33 cellular contexts compared by ENCODE assay signal in genomic region chr6:98841589-98842488, GRCh38. TPM values are rescaled to one million over a fixed set of nuclear protein-coding genes. Genes with fewer than 3 reads are reported as not detected.
DNase-seq lines count a peak whose midpoint lies in the region; ATAC-seq, FAIRE-seq and TF ChIP-seq lines count a peak whose summit lies in the region.
"Had no signal": no experiment of that assay in that cellular context is flagged by ENCODE, and none has a peak within 500 bp of the region (broad histone marks: within the 10 kb centered on the region; RNA-seq: fewer than 3 reads in every experiment).

No MANE protein-coding gene starts in this region.

- no peak for ATAC-seq in WTC11
- ATAC-seq in stimulated activated naive B cell treated with anti-CD40 and anti-IgM and Interleukin-4, amounts not matched to agents 10 μg/mL and 1 μg/mL and 100 μg/mL, for 72 hours (replicated peaks), result no peak
- ATAC-seq: GM12878, lower lobe of right lung, Right ventricle myocardium inferior had no signal

- POLR2A ChIA-PET in WTC11 (lab: Charles Lee), result interaction anchor here (0.6 to 0.9 kb wide), 2 partner anchors 18 to 20 kb away, joined by 3 read pairs; no protein-coding TSS in a partner anchor

- no peak for TF ChIP-seq CTCF in WTC11 (IDR thresholded peaks at IDR 0.05)
- TF ChIP-seq CTCF in endothelial cell (IDR thresholded peaks at IDR 0.05; ENCODE audit: unreplicated experiment), result no peak
- no peak for TF ChIP-seq CTCF in lower leg skin (IDR thresholded peaks at IDR 0.05)

- H3K27ac Mint-ChIP-seq in WTC11 (no peak overlapping the region), endothelial cell (ENCODE audit: unreplicated experiment) (peak overlapping the region; percentile 9)
- no peak overlapping the region for H3K27ac Mint-ChIP-seq in stimulated activated naive B cell treated with anti-CD40 and anti-IgM and Interleukin-4, amounts not matched to agents 10 μg/mL and 1 μg/mL and 100 μg/mL, for 72 hours
- H3K27ac Mint-ChIP-seq: activated CD4-positive, alpha-beta T cell treated with anti-CD3 and anti-CD28 coated beads, Interleukin-2, amount 10 ng/mL, durations not matched to agents 7 days and 5 days; activated T-cell treated with anti-CD3 and anti-CD28 coated beads, Interleukin-2, amount 50 U/mL, for 24 hours; CD14-positive monocyte; HFFc6; stimulated activated naive CD8-positive, alpha-beta T cell treated with anti-CD3 and anti-CD28 coated beads, Interleukin-15, Interleukin-2, amounts not matched to agents 100 ng/mL and 50 ng/mL, for 24 hours had no signal

- H3K4me3 ChIP-seq in lower leg skin (ENCODE audit: low read depth, poor library complexity, severe bottlenecking), result no peak overlapping the region
- H3K4me3 ChIP-seq: esophagus squamous epithelium, GM12878, hepatocyte, lower lobe of right lung, PC-9, skin epidermis, tibial artery had no signal

- intact Hi-C loops in lower leg skin (cut with DNase I; ENCODE audit: low total_unique reads), result loop anchor here (10.0 kb wide), 1 partner anchor 1347 kb away; no protein-coding TSS in a partner anchor

- H3K36me3 Mint-ChIP-seq in WTC11 (no peaks in the 10 kb centered on the region), endothelial cell (ENCODE audit: low read depth, unreplicated experiment) (no peaks in the 10 kb centered on the region)
- peaks cover 0 to 4% of the 10 kb centered on the region in 2 donors for H3K36me3 Mint-ChIP-seq in stimulated activated naive B cell treated with anti-CD40 and anti-IgM and Interleukin-4, amounts not matched to agents 10 μg/mL and 1 μg/mL and 100 μg/mL, for 72 hours

- H3K27me3 Mint-ChIP-seq in WTC11 (ENCODE audit: low read depth) (peaks cover 100% of the 10 kb centered on the region), endothelial cell (ENCODE audit: unreplicated experiment) (peaks cover 18% of the 10 kb centered on the region)
- peaks cover 78 to 86% of the 10 kb centered on the region in 2 donors for H3K27me3 Mint-ChIP-seq in stimulated activated naive B cell treated with anti-CD40 and anti-IgM and Interleukin-4, amounts not matched to agents 10 μg/mL and 1 μg/mL and 100 μg/mL, for 72 hours

- FAIRE-seq in H54 (lab: Jason Lieb, UNC), result no peak
- FAIRE-seq: GM12878, keratinocyte had no signal

- CTCF ChIA-PET in WTC11 (lab: Charles Lee), result interaction anchor here (0.8 to 1.8 kb wide), 4 partner anchors 10 to 277 kb away, joined by 3 to 7 read pairs (median 6); no protein-coding TSS in a partner anchor

- TF ChIP-seq POLR2A in lower leg skin (IDR thresholded peaks at IDR 0.05), result no peak
- TF ChIP-seq POLR2A in H54 (IDR thresholded peaks at IDR 0.05; ENCODE audit: low read depth, low read length), result no peak

- WGBS in lower leg skin, 2 donors, result 39 to 40% methylated on average over 16 of the region's 16 CpGs

- H3K4me3 Mint-ChIP-seq in WTC11 (peak overlapping the region; percentile 64), endothelial cell (ENCODE audit: unreplicated experiment) (no peak overlapping the region)
- H3K4me3 Mint-ChIP-seq in stimulated activated naive B cell treated with anti-CD40 and anti-IgM and Interleukin-4, amounts not matched to agents 10 μg/mL and 1 μg/mL and 100 μg/mL, for 72 hours, result no peak overlapping the region
- H3K4me3 Mint-ChIP-seq: activated CD4-positive, alpha-beta T cell treated with anti-CD3 and anti-CD28 coated beads, Interleukin-2, amount 10 ng/mL, durations not matched to agents 7 days and 5 days; activated T-cell treated with anti-CD3 and anti-CD28 coated beads, Interleukin-2, amount 50 U/mL, for 24 hours; HFFc6; stimulated activated naive CD8-positive, alpha-beta T cell treated with anti-CD3 and anti-CD28 coated beads, Interleukin-15, Interleukin-2, amounts not matched to agents 100 ng/mL and 50 ng/mL, for 24 hours had no signal

- DNase-seq in WTC11 (ENCODE audit: low spot score) (no peak), endothelial cell (ENCODE audit: low spot score) (no peak), midbrain (lab: John Stamatoyannopoulos, UW) (peak; percentile 33), superior temporal gyrus (ENCODE audit: extremely low spot score) (peak; percentile 72), lower leg skin (ENCODE audit: low spot score in 2 of 2) (no peak), H54 (ENCODE audit: insufficient read length, low spot score) (no peak)
- no peak for DNase-seq in activated naive CD4-positive, alpha-beta T cell treated with anti-CD3 and anti-CD28 coated beads, Interleukin-2, amount 50 U/mL, for 16 hours
- no peak for DNase-seq in stimulated activated naive B cell treated with anti-CD40 and anti-IgM and Interleukin-4, amounts not matched to agents 10 μg/mL and 1 μg/mL and 100 μg/mL, for 72 hours
- DNase-seq: activated CD4-positive, alpha-beta T cell treated with anti-CD3 and anti-CD28 coated beads, Interleukin-2, amount 10 ng/mL, durations not matched to agents 7 days and 5 days; activated T-cell treated with anti-CD3 and anti-CD28 coated beads, Interleukin-2, amount 50 U/mL, for 24 hours; Calu3; cortex of kidney; esophagus squamous epithelium; foreskin melanocyte; HFFc6; lower lobe of right lung; NCI-H1694; NCI-H2171; NCI-H510A treated with DMSO at 0.1 percent for 48 hours; PC-9; SW 1271; T-helper 9 cell; tibial artery; WERI-Rb-1 had no signal

- no peaks in the 10 kb centered on the region for H3K9me3 Mint-ChIP-seq in WTC11
- no peaks in the 10 kb centered on the region for H3K9me3 Mint-ChIP-seq in endothelial cell (ENCODE audit: unreplicated experiment)
- H3K9me3 Mint-ChIP-seq in stimulated activated naive B cell treated with anti-CD40 and anti-IgM and Interleukin-4, amounts not matched to agents 10 μg/mL and 1 μg/mL and 100 μg/mL, for 72 hours, result no peaks in the 10 kb centered on the region
- H3K9me3 Mint-ChIP-seq: activated CD4-positive, alpha-beta T cell treated with anti-CD3 and anti-CD28 coated beads, Interleukin-2, amount 10 ng/mL, durations not matched to agents 7 days and 5 days; activated T-cell treated with anti-CD3 and anti-CD28 coated beads, Interleukin-2, amount 50 U/mL, for 24 hours; HFFc6; stimulated activated naive CD8-positive, alpha-beta T cell treated with anti-CD3 and anti-CD28 coated beads, Interleukin-15, Interleukin-2, amounts not matched to agents 100 ng/mL and 50 ng/mL, for 24 hours had no signal

- H3K4me1 Mint-ChIP-seq in WTC11 (peaks cover 56% of the 10 kb centered on the region), endothelial cell (ENCODE audit: unreplicated experiment) (peaks cover 40% of the 10 kb centered on the region)
- H3K4me1 Mint-ChIP-seq in stimulated activated naive B cell treated with anti-CD40 and anti-IgM and Interleukin-4, amounts not matched to agents 10 μg/mL and 1 μg/mL and 100 μg/mL, for 72 hours, result peaks cover 24 to 35% of the 10 kb centered on the region in 2 donors

TF ChIP-seq in WTC11, 78 proteins besides CTCF, POLR2A, EP300 and RAD21:
- TF ChIP-seq FOXJ3 (CRISPR knock-in tag; IDR thresholded peaks at IDR 0.05; ENCODE audit: borderline replicate concordance), result no peak
- TF ChIP-seq FOXP1 (CRISPR knock-in tag; IDR thresholded peaks at IDR 0.05; ENCODE audit: borderline replicate concordance), result no peak
- no peak for TF ChIP-seq TP53 (CRISPR knock-in tag; IDR thresholded peaks at IDR 0.05)
- TF ChIP-seq MXD4 (CRISPR knock-in tag; IDR thresholded peaks at IDR 0.05; ENCODE audit: borderline replicate concordance), result no peak
- TF ChIP-seq ZNF317 (CRISPR knock-in tag; IDR thresholded peaks at IDR 0.05; ENCODE audit: borderline replicate concordance, low read depth), result no peak
- no peak for TF ChIP-seq USF1 (CRISPR knock-in tag; IDR thresholded peaks at IDR 0.05)
- TF ChIP-seq ETV6 (CRISPR knock-in tag; IDR thresholded peaks at IDR 0.05), result no peak

RNA-seq across cellular contexts. Expression of gene POU3F2, which starts 7.5 kb away (rescaled TPM):
- total RNA-seq in WTC11 (2021), result 0.07 to 0.14 TPM (median 0.14 TPM) in 3 replicates
- total RNA-seq in endothelial cell (ENCODE audit: unreplicated experiment), result 0.08 TPM
- total RNA-seq in lower leg skin, result not detected
- total RNA-seq: activated CD4-positive, alpha-beta T cell treated with anti-CD3 and anti-CD28 coated beads, Interleukin-2, amount 10 ng/mL, durations not matched to agents 7 days and 5 days; Calu3; esophagus squamous epithelium; GM12878; LHCN-M2; lower lobe of right lung; PC-9; pulmonary artery endothelial cell; Right ventricle myocardium inferior had no signal

Comparison
In these comparisons a context has a peak if more than half of its experiments do, and no peak if none do; other contexts are left out.
1. DNase-seq: peak in midbrain (single experiment) and superior temporal gyrus (single experiment); none in WTC11 (single experiment), endothelial cell (single experiment), lower leg skin (0 of 2), activated naive CD4-positive, alpha-beta T cell treated with anti-CD3 and anti-CD28 coated beads, Interleukin-2, amount 50 U/mL, for 16 hours (single experiment), stimulated activated naive B cell treated with anti-CD40 and anti-IgM and Interleukin-4, amounts not matched to agents 10 μg/mL and 1 μg/mL and 100 μg/mL, for 72 hours (single experiment) and H54 (single experiment).